In the genomic region with DNA sequence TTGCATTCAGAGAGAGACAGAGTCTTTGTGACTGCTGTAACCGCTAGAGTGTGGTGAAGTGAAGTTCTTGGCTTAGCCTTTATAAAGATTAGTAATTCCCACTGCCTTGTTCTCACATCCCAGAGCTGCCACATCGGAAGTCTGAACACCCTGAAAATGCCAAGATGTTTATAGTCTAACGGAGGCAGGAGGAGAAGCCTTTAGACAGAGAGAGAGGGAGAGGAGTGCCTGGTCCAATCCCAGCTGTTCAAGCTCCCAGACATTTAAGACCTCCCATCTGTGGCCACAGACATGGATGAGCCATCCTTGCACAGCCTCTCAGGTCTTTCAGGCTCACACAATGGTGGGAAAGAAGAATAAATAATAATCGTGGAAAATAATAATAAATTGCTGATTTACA, we compare ENCODE assay signal across 18 cellular contexts.
A peak's percentile ranks its signal among the peaks of the same experiment; 100 is the strongest.
DNase-seq lines count a peak whose midpoint lies in the region.
"Had no signal": no experiment of that assay in that cellular context is flagged by ENCODE, and none has a peak within 500 bp of the region (broad histone marks: within the 10 kb centered on the region; RNA-seq: fewer than 3 reads in every experiment).

No MANE protein-coding gene starts in this region.

- no peak overlapping the region for H2BK15ac ChIP-seq in neuronal stem cell (ENCODE audit: low read length)

- H3K4ac ChIP-seq in neuronal stem cell (ENCODE audit: low read length): no peak overlapping the region

- no CpG with 5 or more reads among the region's 4 CpGs for WGBS in neuronal stem cell (ENCODE audit: extremely low coverage in 2 of 2, insufficient read length in 2 of 2, insufficient replicate concordance in 1 of 2), 2 donors

- DNase-seq in Karpas-422 (no peak), NCI-H524 treated with DMSO at 0.1 percent for 48 hours (lab: John Stamatoyannopoulos, UW) (peak; percentile 67), astrocyte of the hippocampus (ENCODE audit: low read depth, low spot score) (peak; percentile 1), neuronal stem cell (ENCODE audit: low spot score) (no peak), DMS 273 (lab: John Stamatoyannopoulos, UW; ENCODE audit: unreplicated experiment) (no peak), SW 1271 (lab: John Stamatoyannopoulos, UW) (no peak)
- DNase-seq in activated T-cell treated with anti-CD3 and anti-CD28 coated beads, Interleukin-2, amount 50 U/mL, for 1 hour: no peak
- DNase-seq: Calu3; CD4-positive, CD25-positive, alpha-beta regulatory T cell; DMS79 treated with DMSO at 0.1 percent for 48 hours; GDM1; GOT3; MM.1S; NCI-H1105; NCI-H187 treated with DMSO at 0.1 percent for 48 hours; NCI-H526; Peyer's patch; SHP77 treated with DMSO at 0.1 percent for 48 hours had no signal

- no peaks in the 10 kb centered on the region for H3K36me3 ChIP-seq in Karpas-422 (ENCODE audit: insufficient read depth, low read length)
- no peaks in the 10 kb centered on the region for H3K36me3 ChIP-seq in neuronal stem cell (replicated peaks in 1 of 2; ENCODE audit: control insufficient read depth in 2 of 2, insufficient read depth in 2 of 2, low read length in 2 of 2)
- H3K36me3 ChIP-seq: Peyer's patch had no signal

- H4K8ac ChIP-seq in neuronal stem cell (ENCODE audit: low read depth, low read length): no peak overlapping the region

- no peaks in the 10 kb centered on the region for H3K79me2 ChIP-seq in Karpas-422 (ENCODE audit: low read length)

- H3K9ac ChIP-seq in Karpas-422 (ENCODE audit: low read length) (no peak overlapping the region), neuronal stem cell (ENCODE audit: low read depth, low read length, poor library complexity) (no peak overlapping the region)

- H2AK5ac ChIP-seq in neuronal stem cell (ENCODE audit: low read depth, low read length): no peak overlapping the region

- H3K27me3 ChIP-seq in Karpas-422 (ENCODE audit: low read length) (no peaks in the 10 kb centered on the region), neuronal stem cell (ENCODE audit: control insufficient read depth in 3 of 3, insufficient read depth in 3 of 3, low read depth in 1 of 3, low read length in 3 of 3) (no peaks in the 10 kb centered on the region)
- H3K27me3 ChIP-seq: Peyer's patch had no signal

- H2BK12ac ChIP-seq in neuronal stem cell (ENCODE audit: low read length): no peak overlapping the region

- 0 out of 2 replicates have a peak, but pooled peaks cover 3% of the 10 kb centered on the region for H3K4me1 ChIP-seq in Karpas-422 (ENCODE audit: low read length)
- peaks cover 1 to 4% of the 10 kb centered on the region in 2 donors for H3K4me1 ChIP-seq in neuronal stem cell (ENCODE audit: control insufficient read depth in 2 of 2, insufficient read depth in 1 of 2, low read depth in 1 of 2, low read length in 2 of 2)
- H3K4me1 ChIP-seq: Peyer's patch had no signal

- no peaks in the 10 kb centered on the region for H4K20me1 ChIP-seq in Karpas-422 (ENCODE audit: insufficient read depth, low read depth, low read length)

- no peaks in the 10 kb centered on the region for H3K79me1 ChIP-seq in neuronal stem cell (ENCODE audit: low read depth, low read length)

- H2AFZ ChIP-seq in Karpas-422 (ENCODE audit: low read length): peak overlapping the region; percentile 93
- H2AFZ ChIP-seq in neuronal stem cell (ENCODE audit: low read length): peak overlapping the region; percentile 87

- no peak overlapping the region for H3K18ac ChIP-seq in neuronal stem cell (ENCODE audit: low read length)

- no peak overlapping the region for H4K91ac ChIP-seq in neuronal stem cell (ENCODE audit: low read depth, low read length, poor library complexity)

- no peak overlapping the region for H2BK5ac ChIP-seq in neuronal stem cell (ENCODE audit: low read length)

- H3K27ac ChIP-seq in Karpas-422 (ENCODE audit: low read length): no peak overlapping the region
- no peak overlapping the region for H3K27ac ChIP-seq in neuronal stem cell (replicated peaks; ENCODE audit: low read length)
- H3K27ac ChIP-seq: Peyer's patch had no signal

- no peak overlapping the region for H2BK120ac ChIP-seq in neuronal stem cell (ENCODE audit: low read depth, low read length)

- no peak overlapping the region for H3K23ac ChIP-seq in neuronal stem cell (ENCODE audit: low read depth, low read length, poor library complexity)

- H3K4me3 ChIP-seq in Karpas-422 (ENCODE audit: low read length) (no peak overlapping the region), neuronal stem cell (ENCODE audit: low read length in 2 of 2) (no peak overlapping the region)
- H3K4me3 ChIP-seq: Peyer's patch had no signal

- H3K9me3 ChIP-seq in Karpas-422 (ENCODE audit: low read length) (no peaks in the 10 kb centered on the region), neuronal stem cell (replicated peaks in 1 of 2; ENCODE audit: control insufficient read depth in 2 of 2, insufficient read depth in 1 of 2, low read depth in 1 of 2, low read length in 2 of 2) (no peaks in the 10 kb centered on the region)
- H3K9me3 ChIP-seq: Peyer's patch had no signal

- H3K9me2 ChIP-seq in Karpas-422 (replicated peaks; ENCODE audit: insufficient read depth, low read length): no peaks in the 10 kb centered on the region

- no peak overlapping the region for H3K14ac ChIP-seq in neuronal stem cell (ENCODE audit: low read length)

- H3K4me2 ChIP-seq in Karpas-422 (ENCODE audit: low read depth, low read length, poor library complexity, severe bottlenecking) (no peak overlapping the region), neuronal stem cell (ENCODE audit: insufficient read depth, low read length, poor library complexity, severe bottlenecking) (no peak overlapping the region)

Comparison
In these comparisons a context has a peak if more than half of its experiments do, and no peak if none do; other contexts are left out.
1. DNase-seq: peak in NCI-H524 treated with DMSO at 0.1 percent for 48 hours (single experiment) and astrocyte of the hippocampus (single experiment); none in Karpas-422 (single experiment), neuronal stem cell (single experiment), DMS 273 (single experiment), SW 1271 (0 of 2) and activated T-cell treated with anti-CD3 and anti-CD28 coated beads, Interleukin-2, amount 50 U/mL, for 1 hour (single experiment).